In the genomic region with DNA sequence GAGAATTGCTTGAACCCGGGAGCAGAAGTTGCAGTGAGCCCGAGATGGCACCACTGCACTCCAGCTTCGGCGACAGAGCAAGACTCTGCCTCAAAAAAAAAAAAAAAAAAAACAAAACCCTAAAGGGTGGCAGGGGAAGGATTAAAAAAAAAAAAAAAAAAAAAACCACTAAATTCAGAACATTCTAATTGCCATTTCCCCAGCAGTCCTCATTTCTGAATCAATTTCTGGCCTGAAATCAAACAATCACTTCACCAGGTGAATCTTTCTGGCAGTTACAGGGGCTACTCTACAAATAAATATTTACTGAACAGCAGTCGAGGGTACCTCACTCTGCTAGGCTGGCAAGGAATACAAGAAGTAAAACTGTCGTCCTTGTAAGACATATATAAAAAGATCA, we compare ENCODE assay signal across 1 cellular context.
TF ChIP-seq lines count a peak whose summit lies in the region.

No MANE protein-coding gene starts in this region.

TF ChIP-seq in K562, 482 proteins besides CTCF, POLR2A, EP300 and RAD21:
- no peak for TF ChIP-seq ZNF134 (CRISPR knock-in tag; conservative IDR thresholded peaks at IDR 0.05)
- TF ChIP-seq JUNB (CRISPR knock-in tag; conservative IDR thresholded peaks at IDR 0.05): no peak
- no peak for TF ChIP-seq AFF4 (CRISPR knock-in tag; IDR thresholded peaks at IDR 0.05)
- TF ChIP-seq MBD1 (CRISPR knock-in tag; IDR thresholded peaks at IDR 0.05): no peak
- TF ChIP-seq NR3C1 (CRISPR knock-in tag; IDR thresholded peaks at IDR 0.05): no peak
- TF ChIP-seq ZFPM2 (CRISPR knock-in tag; IDR thresholded peaks at IDR 0.05): no peak
- no peak for TF ChIP-seq NR1H2 (CRISPR knock-in tag; IDR thresholded peaks at IDR 0.05)
- no peak for TF ChIP-seq NFATC3 (IDR thresholded peaks at IDR 0.05)
- TF ChIP-seq POLR2H (tag; IDR thresholded peaks at IDR 0.05; ENCODE audit: low read depth): no peak
- TF ChIP-seq SNIP1 (IDR thresholded peaks at IDR 0.05; ENCODE audit: low read depth): no peak
- no peak for TF ChIP-seq TARDBP (IDR thresholded peaks at IDR 0.05)
- no peak for TF ChIP-seq DLX4 (CRISPR knock-in tag; IDR thresholded peaks at IDR 0.05)
- TF ChIP-seq PURB (CRISPR knock-in tag; IDR thresholded peaks at IDR 0.05; ENCODE audit: low read depth): no peak
- TF ChIP-seq ERF (CRISPR knock-in tag; IDR thresholded peaks at IDR 0.05): no peak
TF ChIP-seq in K562: peak in this region for 0.
